16 cellular contexts compared by ENCODE assay signal in genomic region chr2:207188601-207189000, GRCh38. TPM values are rescaled to one million over a fixed set of nuclear protein-coding genes. Genes with fewer than 3 reads are reported as not detected.
A peak's percentile ranks its signal among the peaks of the same experiment; 100 is the strongest.
DNase-seq lines count a peak whose midpoint lies in the region; ATAC-seq, FAIRE-seq and TF ChIP-seq lines count a peak whose summit lies in the region.
"Had no signal": no experiment of that assay in that cellular context is flagged by ENCODE, and none has a peak within 500 bp of the region (broad histone marks: within the 10 kb centered on the region; RNA-seq: fewer than 3 reads in every experiment).

No MANE protein-coding gene starts in this region.

- H3K27me3 ChIP-seq in GM23248 (replicated peaks; ENCODE audit: insufficient read depth): no peaks in the 10 kb centered on the region

- FAIRE-seq in D721Med (lab: Jason Lieb, UNC): no peak

- peak overlapping the region; percentile 37 for H3K4me2 ChIP-seq in GM23248 (ENCODE audit: unreplicated experiment)

- no peaks in the 10 kb centered on the region for H3K79me2 ChIP-seq in GM23248 (ENCODE audit: insufficient read depth)

- ATAC-seq in left lobe of liver (peak; percentile 91), HG03565 (IDR thresholded peaks at IDR 0.05; ENCODE audit: unreplicated experiment) (no peak)
- ATAC-seq: activated CD4-positive, alpha-beta T cell treated with anti-CD3 and anti-CD28 coated beads for 36 hours; activated T-cell treated with anti-CD3 and anti-CD28 coated beads, Interleukin-2, amount 50 U/mL, for 4 hours; T-cell had no signal

- H3K9me3 ChIP-seq in GM23248 (ENCODE audit: low read depth): no peaks in the 10 kb centered on the region

- H3K9me2 ChIP-seq in GM23248 (ENCODE audit: insufficient read depth): no peaks in the 10 kb centered on the region

- 95 to 100% methylated on average over 1 of the region's 1 CpG for WGBS in GM23248 (ENCODE audit: low coverage in 1 of 2, low lambda C conversion rate in 2 of 2, missing lambda C conversion rate in 2 of 2), 2 experiments

- peak; percentile 67 for DNase-seq in GM23248
- DNase-seq in NCI-H2081 (lab: John Stamatoyannopoulos, UW): peak; percentile 49 to 86
- DNase-seq in astrocyte of the spinal cord (ENCODE audit: low read depth, low spot score): peak; percentile 67
- no peak for DNase-seq in left lobe of liver (ENCODE audit: low spot score)
- no peak for DNase-seq in globus pallidus (ENCODE audit: low spot score)
- no peak for DNase-seq in kidney glomerular epithelial cell (lab: John Stamatoyannopoulos, UW)
- DNase-seq in D721Med (ENCODE audit: insufficient read length, low spot score): no peak
- DNase-seq: activated CD4-positive, alpha-beta T cell treated with anti-CD3 and anti-CD28 coated beads for 36 hours; activated T-cell treated with anti-CD3 and anti-CD28 coated beads, Interleukin-2, amount 50 U/mL, for 4 hours; amygdala; Calu3; hippocampal formation; mammary epithelial cell; MV-4-11; T-cell had no signal

- peaks cover 17% of the 10 kb centered on the region for H3F3A ChIP-seq in GM23248 (ENCODE audit: insufficient read depth)

- in situ Hi-C loops in GM23248 (cut with MboI): no loop called here
- in situ Hi-C loops in astrocyte of the spinal cord (cut with HindIII; ENCODE audit: low sequenced_read_pairs): no loop called here

- H3K27ac ChIP-seq in GM23248: no peak overlapping the region

- peaks cover 28% of the 10 kb centered on the region for H3K4me1 ChIP-seq in GM23248 (ENCODE audit: insufficient read depth)

- H2AFZ ChIP-seq in GM23248: no peak overlapping the region

- H3K4me3 ChIP-seq in GM23248 (no peak overlapping the region), astrocyte of the spinal cord (ENCODE audit: low read depth, low read length) (no peak overlapping the region)

- no peak for TF ChIP-seq CTCF in astrocyte of the spinal cord (IDR thresholded peaks at IDR 0.05; ENCODE audit: low read depth, low read length)
- no peak for TF ChIP-seq CTCF in D721Med (IDR thresholded peaks at IDR 0.05; ENCODE audit: insufficient read depth, missing control alignments)

- H3K36me3 ChIP-seq in GM23248 (ENCODE audit: low read depth): no peaks in the 10 kb centered on the region

- H4K20me1 ChIP-seq in GM23248 (ENCODE audit: insufficient read depth): no peaks in the 10 kb centered on the region

- no peak overlapping the region for H3K9ac ChIP-seq in GM23248

RNA-seq across cellular contexts. Expression of gene KLF7, which starts 22.9 kb away (rescaled TPM):
- 22.5 and 43.0 TPM in 2 replicates for total RNA-seq in GM23248 (2014; rRNA removed; shearing (Covaris generic))
- 35.8 and 39.4 TPM in 2 replicates for polyA plus RNA-seq in GM23248 (2016; fragmentation: Nextera tagmentation; extraction: Ambion mirVana)
- total RNA-seq in left lobe of liver: 9.7 TPM

Comparison
In these comparisons a context has a peak if more than half of its experiments do, and no peak if none do; other contexts are left out.
1. DNase-seq: peak in GM23248 (single experiment), NCI-H2081 (2 of 2) and astrocyte of the spinal cord (single experiment); none in left lobe of liver (single experiment), globus pallidus (single experiment), kidney glomerular epithelial cell (single experiment) and D721Med (single experiment).